ENCODE assay signal across 6 cellular contexts in genomic region chr1:1470626-1471388, GRCh38. TPM values are rescaled to one million over a fixed set of nuclear protein-coding genes. Genes with fewer than 3 reads are reported as not detected.
DNase-seq lines count a peak whose midpoint lies in the region; ATAC-seq and TF ChIP-seq lines count a peak whose summit lies in the region.

No MANE protein-coding gene starts in this region.

- peaks cover 39% of the 10 kb centered on the region for H3K4me1 Mint-ChIP-seq in activated T-cell treated with anti-CD3 and anti-CD28 coated beads, Interleukin-2, amount 50 U/mL, for 72 hours (ENCODE audit: low read depth)

- intact Hi-C loops in lower lobe of right lung (cut with DNase I), result no loop called here

- DNase-seq in activated T-cell treated with anti-CD3 and anti-CD28 coated beads, Interleukin-2, amount 50 U/mL, for 72 hours, result peak; percentile 15 to 16
- no peak for DNase-seq in lower lobe of right lung
- no peak for DNase-seq in GM20000 (ENCODE audit: low spot score)

- H3K4me3 Mint-ChIP-seq in activated T-cell treated with anti-CD3 and anti-CD28 coated beads, Interleukin-2, amount 50 U/mL, for 72 hours, result peak overlapping the region; percentile 88 to 94

- H3K27me3 ChIP-seq in lower lobe of right lung (ENCODE audit: low read depth), result no peaks in the 10 kb centered on the region

- H3K4me3 ChIP-seq in lower lobe of right lung, result peak overlapping the region; percentile 86

- no peaks in the 10 kb centered on the region for H3K36me3 Mint-ChIP-seq in activated T-cell treated with anti-CD3 and anti-CD28 coated beads, Interleukin-2, amount 50 U/mL, for 72 hours (ENCODE audit: insufficient read depth in 2 of 2)

- peak overlapping the region; percentile 85 for H3K27ac ChIP-seq in lower lobe of right lung

- no peaks in the 10 kb centered on the region for H3K27me3 Mint-ChIP-seq in activated T-cell treated with anti-CD3 and anti-CD28 coated beads, Interleukin-2, amount 50 U/mL, for 72 hours (ENCODE audit: low read depth)

- TF ChIP-seq CTCF in lower lobe of right lung (IDR thresholded peaks at IDR 0.05) (no peak), GM20000 (IDR thresholded peaks at IDR 0.05; ENCODE audit: extremely low read depth, missing control alignments) (no peak)

- no peaks in the 10 kb centered on the region for H3K9me3 ChIP-seq in lower lobe of right lung

- peak; percentile 2 for ATAC-seq in HG03354 (IDR thresholded peaks at IDR 0.05; ENCODE audit: poor library complexity, severe bottlenecking, unreplicated experiment)
- ATAC-seq in activated T-cell treated with anti-CD3 and anti-CD28 coated beads, Interleukin-2, amount 50 U/mL, for 72 hours (replicated peaks in 1 of 2), result peak in 1 of 2 donors; percentile 14
- ATAC-seq in lower lobe of right lung, result peak in 1 of 2 donors; percentile 25
- no peak for ATAC-seq in GM21390 (IDR thresholded peaks at IDR 0.05; ENCODE audit: unreplicated experiment)
- no peak for ATAC-seq in HG03521 (IDR thresholded peaks at IDR 0.05; ENCODE audit: unreplicated experiment)

- H3K4me1 ChIP-seq in lower lobe of right lung, result peaks cover 21% of the 10 kb centered on the region

- H3K9me3 Mint-ChIP-seq in activated T-cell treated with anti-CD3 and anti-CD28 coated beads, Interleukin-2, amount 50 U/mL, for 72 hours, result no peaks in the 10 kb centered on the region

- peak overlapping the region; percentile 91 for H3K27ac Mint-ChIP-seq in activated T-cell treated with anti-CD3 and anti-CD28 coated beads, Interleukin-2, amount 50 U/mL, for 72 hours

- H3K36me3 ChIP-seq in lower lobe of right lung, result no peaks in the 10 kb centered on the region

RNA-seq across cellular contexts. Expression of gene ATAD3B, which starts 0.8 kb away (rescaled TPM):
- total RNA-seq in activated T-cell treated with anti-CD3 and anti-CD28 coated beads, Interleukin-2, amount 50 U/mL, for 72 hours, result 10 to 100 TPM; 20.6 to 25.3 TPM
- 19.0 TPM for total RNA-seq in lower lobe of right lung

RNA-seq across cellular contexts. Expression of gene ATAD3C, which starts 21.3 kb away (rescaled TPM):
- 1 to 10 TPM; 2.8 to 3.7 TPM for total RNA-seq in activated T-cell treated with anti-CD3 and anti-CD28 coated beads, Interleukin-2, amount 50 U/mL, for 72 hours
- 7.8 TPM for total RNA-seq in lower lobe of right lung

RNA-seq across cellular contexts. Expression of gene VWA1, which starts 35.3 kb away (rescaled TPM):
- 1 to 10 TPM in 1 of 2 donors, under 1 TPM in 1; 0.94 to 1.4 TPM for total RNA-seq in activated T-cell treated with anti-CD3 and anti-CD28 coated beads, Interleukin-2, amount 50 U/mL, for 72 hours
- 58.7 TPM for total RNA-seq in lower lobe of right lung

RNA-seq across cellular contexts. Expression of gene ATAD3A, which starts 41.2 kb away (rescaled TPM):
- 10 to 100 TPM; 24.9 to 34.2 TPM for total RNA-seq in activated T-cell treated with anti-CD3 and anti-CD28 coated beads, Interleukin-2, amount 50 U/mL, for 72 hours
- 14.1 TPM for total RNA-seq in lower lobe of right lung

RNA-seq across cellular contexts. Expression of gene ANKRD65, which starts 49.7 kb away (rescaled TPM):
- total RNA-seq in activated T-cell treated with anti-CD3 and anti-CD28 coated beads, Interleukin-2, amount 50 U/mL, for 72 hours, result under 1 TPM in 1 of 2 donors, not detected in 1; 0.17 TPM
- 22.3 TPM for total RNA-seq in lower lobe of right lung

Comparison
In these comparisons a context has a peak if more than half of its experiments do, and no peak if none do; other contexts are left out.
1. DNase-seq: peak in activated T-cell treated with anti-CD3 and anti-CD28 coated beads, Interleukin-2, amount 50 U/mL, for 72 hours (2 of 2); none in lower lobe of right lung (single experiment) and GM20000 (single experiment).
2. RNA of gene VWA1, which starts 35.3 kb away (total RNA-seq): 58.7 TPM in lower lobe of right lung (single experiment); 0.94 to 1.4 TPM in activated T-cell treated with anti-CD3 and anti-CD28 coated beads, Interleukin-2, amount 50 U/mL, for 72 hours; every median in the first group is over 10 times any median in the second.